In the genomic region with DNA sequence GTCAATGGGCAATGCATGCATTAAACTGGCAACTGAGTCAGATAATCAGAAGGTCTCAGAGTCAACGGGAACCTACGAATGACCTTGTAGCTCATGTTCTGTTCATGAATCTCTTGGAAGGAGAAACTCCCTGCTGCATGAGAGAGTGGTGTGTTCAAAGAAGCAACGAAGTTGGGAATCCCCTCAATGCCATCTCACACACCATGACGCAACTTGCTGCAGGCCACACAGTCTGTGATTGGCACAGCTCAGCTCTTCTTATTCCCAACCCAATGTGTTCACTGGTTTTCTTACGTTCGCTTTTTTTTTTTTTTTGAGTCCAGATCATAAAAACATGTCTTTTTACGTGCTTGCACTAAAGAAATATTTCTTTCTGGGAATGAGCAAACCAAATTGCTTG, we compare ENCODE assay signal across 22 cellular contexts.
"Had no signal": no experiment of that assay in that cellular context is flagged by ENCODE, and none has a peak within 500 bp of the region (broad histone marks: within the 10 kb centered on the region; RNA-seq: fewer than 3 reads in every experiment).

No MANE protein-coding gene starts in this region.

- H3K4me1 Mint-ChIP-seq: activated CD4-positive, alpha-beta memory T cell treated with anti-CD3 and anti-CD28 coated beads, Interleukin-2, amount 10 ng/mL, durations not matched to agents 7 days and 5 days; activated CD4-positive, alpha-beta T cell treated with anti-CD3 and anti-CD28 coated beads for 36 hours; activated T-helper 17 cell treated with anti-CD3 and anti-CD28 coated beads, Interleukin-2, amount 50 U/mL, for 72 hours; brain had no signal

- H2AFZ ChIP-seq: PC-9 had no signal

- H3K27ac ChIP-seq: PC-9, VCaP had no signal

- H3K4me2 ChIP-seq: PC-9 had no signal

- H3K27ac Mint-ChIP-seq: activated CD4-positive, alpha-beta memory T cell treated with anti-CD3 and anti-CD28 coated beads, Interleukin-2, amount 10 ng/mL, durations not matched to agents 7 days and 5 days; activated CD4-positive, alpha-beta T cell treated with anti-CD3 and anti-CD28 coated beads for 36 hours; activated naive CD4-positive, alpha-beta T cell treated with anti-CD3 and anti-CD28 coated beads for 36 hours; activated naive CD8-positive, alpha-beta T cell; activated T-helper 17 cell treated with anti-CD3 and anti-CD28 coated beads, Interleukin-2, amount 50 U/mL, for 72 hours; brain had no signal

- H3K4me3 ChIP-seq: PC-9 had no signal

- H3K9me3 Mint-ChIP-seq: activated CD4-positive, alpha-beta memory T cell treated with anti-CD3 and anti-CD28 coated beads, Interleukin-2, amount 10 ng/mL, durations not matched to agents 7 days and 5 days; activated T-helper 17 cell treated with anti-CD3 and anti-CD28 coated beads, Interleukin-2, amount 50 U/mL, for 72 hours had no signal

- ATAC-seq: activated CD4-positive, alpha-beta T cell treated with anti-CD3 and anti-CD28 coated beads for 36 hours; activated T-helper 17 cell treated with anti-CD3 and anti-CD28 coated beads, Interleukin-2, amount 50 U/mL, for 72 hours had no signal

- DNase-seq: activated CD4-positive, alpha-beta memory T cell treated with anti-CD3 and anti-CD28 coated beads, Interleukin-2, amount 10 ng/mL, durations not matched to agents 7 days and 5 days; activated CD4-positive, alpha-beta T cell treated with anti-CD3 and anti-CD28 coated beads for 36 hours; activated CD4-positive, alpha-beta T cell treated with anti-CD3 and anti-CD28 coated beads, Interleukin-2, amount 50 U/mL, for 1 hour; activated gamma-delta T cell; activated naive CD4-positive, alpha-beta T cell treated with anti-CD3 and anti-CD28 coated beads for 36 hours; activated T-cell treated with anti-CD3 and anti-CD28 coated beads for 4 hours; activated T-cell treated with anti-CD3 and anti-CD28 coated beads, Interleukin-2, amount 50 U/mL, for 48 hours; amygdala; MM.1S; NCI-H1105; NCI-H1436 treated with DMSO at 0.1 percent for 48 hours; NCI-H187; NCI-H2081; NCI-H510A treated with DMSO at 0.1 percent for 48 hours; PC-9; SHP77 treated with DMSO at 0.1 percent for 48 hours; T-helper 2 cell; T1000 had no signal

- H3K4me3 Mint-ChIP-seq: activated CD4-positive, alpha-beta memory T cell treated with anti-CD3 and anti-CD28 coated beads, Interleukin-2, amount 10 ng/mL, durations not matched to agents 7 days and 5 days; activated CD4-positive, alpha-beta T cell treated with anti-CD3 and anti-CD28 coated beads for 36 hours; activated naive CD4-positive, alpha-beta T cell treated with anti-CD3 and anti-CD28 coated beads for 36 hours; activated naive CD8-positive, alpha-beta T cell; activated T-helper 17 cell treated with anti-CD3 and anti-CD28 coated beads, Interleukin-2, amount 50 U/mL, for 72 hours; brain had no signal
